Comparison of ENCODE assay signal across 8 cellular contexts in the genomic region with DNA sequence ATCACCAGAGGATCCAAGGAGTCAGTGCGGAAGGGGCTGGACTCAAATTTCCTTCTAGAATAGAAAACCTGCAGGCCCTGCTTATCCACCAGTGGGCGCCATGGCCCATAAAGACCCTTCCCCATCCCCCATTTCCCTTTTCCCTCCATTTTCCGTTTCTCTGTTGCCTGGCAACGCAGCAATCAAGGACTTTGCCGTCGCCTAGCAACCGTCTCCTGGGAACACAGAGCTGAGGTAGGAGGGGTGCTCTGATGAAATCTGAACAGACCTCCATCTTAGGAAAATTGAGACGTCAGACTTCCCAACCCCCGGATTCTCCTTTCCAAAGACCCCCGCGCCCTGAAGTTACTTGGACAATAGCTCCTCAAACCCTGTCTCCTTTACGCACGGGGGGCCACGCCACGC. TPM values are rescaled to one million over a fixed set of nuclear protein-coding genes. Genes with fewer than 3 reads are reported as not detected.
DNase-seq lines count a peak whose midpoint lies in the region; ATAC-seq and TF ChIP-seq lines count a peak whose summit lies in the region.

No MANE protein-coding gene starts in this region.

- H3K27ac Mint-ChIP-seq in activated naive CD8-positive, alpha-beta T cell treated with anti-CD3 and anti-CD28 coated beads, Interleukin-2, amount 50 U/mL, for 24 hours, result peak overlapping the region; percentile 85

- peaks cover 16% of the 10 kb centered on the region for H3K4me1 ChIP-seq in ovary (ENCODE audit: insufficient read depth)

- H3K36me3 Mint-ChIP-seq in activated naive CD8-positive, alpha-beta T cell treated with anti-CD3 and anti-CD28 coated beads, Interleukin-2, amount 50 U/mL, for 24 hours (ENCODE audit: low read depth), result no peaks in the 10 kb centered on the region

- TF ChIP-seq POLR2A in ovary (IDR thresholded peaks at IDR 0.05), result peak; percentile 28

- intact Hi-C loops in left cardiac atrium (cut with DNase I) (no loop called here), ovary (cut with DNase I) (no loop called here)

- H3K27me3 ChIP-seq in ovary, result no peaks in the 10 kb centered on the region

- WGBS in ovary, 3 donors, result 4 to 5% (median 4%) methylated on average over 15 of the region's 15 CpGs

- peak overlapping the region in 1 of 2 donors; percentile 54 for H3K27ac ChIP-seq in ovary

- TF ChIP-seq EP300 in ovary (IDR thresholded peaks at IDR 0.05), result no peak

- peak; percentile 80 for DNase-seq in Daoy (ENCODE audit: low read depth)
- DNase-seq in HUDEP-2 (lab: John Stamatoyannopoulos, UW; ENCODE audit: unreplicated experiment in 76 of 76), result peak in 39 of 76 experiments; percentile 17 to 77 (median 61)
- DNase-seq in NCI-H82 treated with DMSO at 0.1 percent for 48 hours (lab: John Stamatoyannopoulos, UW; ENCODE audit: unreplicated experiment), result peak; percentile 93
- no peak for DNase-seq in activated naive CD8-positive, alpha-beta T cell treated with anti-CD3 and anti-CD28 coated beads, Interleukin-2, amount 50 U/mL, for 24 hours
- DNase-seq in left cardiac atrium, result peak; percentile 81
- peak in 3 of 5 donors; percentile 75 to 93 (median 85) for DNase-seq in ovary
- no peak for DNase-seq in HK-2 (ENCODE audit: unreplicated experiment)

- no peaks in the 10 kb centered on the region for H3K9me3 ChIP-seq in ovary

- H3K4me3 ChIP-seq in ovary, result peak overlapping the region; percentile 56

- H3K4me3 Mint-ChIP-seq in activated naive CD8-positive, alpha-beta T cell treated with anti-CD3 and anti-CD28 coated beads, Interleukin-2, amount 50 U/mL, for 24 hours, result peak overlapping the region; percentile 84

- peak in 1 of 3 donors; percentile 43 for TF ChIP-seq CTCF in ovary (IDR thresholded peaks at IDR 0.05)

- H3K36me3 ChIP-seq in ovary, result no peaks in the 10 kb centered on the region

- H3K27me3 Mint-ChIP-seq in activated naive CD8-positive, alpha-beta T cell treated with anti-CD3 and anti-CD28 coated beads, Interleukin-2, amount 50 U/mL, for 24 hours, result peaks cover 2% of the 10 kb centered on the region

- H3K4me1 Mint-ChIP-seq in activated naive CD8-positive, alpha-beta T cell treated with anti-CD3 and anti-CD28 coated beads, Interleukin-2, amount 50 U/mL, for 24 hours, result peaks cover 54% of the 10 kb centered on the region

- H3K9me3 Mint-ChIP-seq in activated naive CD8-positive, alpha-beta T cell treated with anti-CD3 and anti-CD28 coated beads, Interleukin-2, amount 50 U/mL, for 24 hours, result no peaks in the 10 kb centered on the region

- no peak for ATAC-seq in activated naive CD8-positive, alpha-beta T cell treated with anti-CD3 and anti-CD28 coated beads, Interleukin-2, amount 50 U/mL, for 24 hours
- ATAC-seq in left cardiac atrium (no peak), GM21737 (IDR thresholded peaks at IDR 0.05; ENCODE audit: unreplicated experiment) (no peak)

RNA-seq across cellular contexts. Expression of a gene that starts 5.7 kb away (rescaled TPM):
- total RNA-seq in Daoy (2014; rRNA removed; shearing (Covaris generic)), result 3.1 and 4.4 TPM in 2 replicates
- total RNA-seq in left cardiac atrium, result 10 to 100 TPM; 21.3 to 22.9 TPM
- total RNA-seq in ovary, result 10 to 100 TPM; 11.0 to 67.7 (median 34.5) TPM
- 10 to 100 TPM; 25.1 to 27.8 TPM for polyA plus RNA-seq in ovary

RNA-seq across cellular contexts. Expression of a gene that starts 5.8 kb away (rescaled TPM):
- total RNA-seq in Daoy (2014; rRNA removed; shearing (Covaris generic)), result 306 and 420 TPM in 2 replicates
- total RNA-seq in left cardiac atrium (1,000 to 10,000 TPM in 1 of 2 donors, 100 to 1,000 TPM in 1; 891 to 1,101 TPM), ovary (100 to 1,000 TPM; 303 to 638 (median 374) TPM)
- 100 to 1,000 TPM; 277 to 381 TPM for polyA plus RNA-seq in ovary

RNA-seq across cellular contexts. Expression of a gene that starts 20.4 kb away (rescaled TPM):
- total RNA-seq in Daoy (2014; rRNA removed; shearing (Covaris generic)), result 22.2 and 42.7 TPM in 2 replicates
- total RNA-seq in left cardiac atrium (10 to 100 TPM; 22.5 to 23.8 TPM), ovary (10 to 100 TPM; 36.9 to 80.6 (median 61.3) TPM)
- polyA plus RNA-seq in ovary, result 10 to 100 TPM in 1 of 2 donors, 1 to 10 TPM in 1; 8.2 to 49.0 TPM

RNA-seq across cellular contexts. Expression of a gene that starts 25.4 kb away (rescaled TPM):
- total RNA-seq in Daoy (2014; rRNA removed; shearing (Covaris generic)), result 44.5 and 54.8 TPM in 2 replicates
- total RNA-seq in left cardiac atrium (10 to 100 TPM; 18.5 to 27.5 TPM), ovary (10 to 100 TPM; 19.4 to 57.7 (median 41.0) TPM)
- polyA plus RNA-seq in ovary, result 10 to 100 TPM; 23.3 to 42.5 TPM

RNA-seq across cellular contexts. Expression of a gene that starts 28.4 kb away (rescaled TPM):
- 108 and 113 TPM in 2 replicates for total RNA-seq in Daoy (2014; rRNA removed; shearing (Covaris generic))
- total RNA-seq in left cardiac atrium, result 100 to 1,000 TPM; 459 to 475 TPM
- total RNA-seq in ovary, result 1,000 to 10,000 TPM in 1 of 7 donors, 100 to 1,000 TPM in 6; 526 to 1,303 (median 619) TPM
- 1,000 to 10,000 TPM in 1 of 2 donors, 100 to 1,000 TPM in 1; 763 to 1,518 TPM for polyA plus RNA-seq in ovary

Comparison
In these comparisons a context has a peak if more than half of its experiments do, and no peak if none do; other contexts are left out.
1. DNase-seq: peak in Daoy (single experiment), HUDEP-2 (39 of 76), NCI-H82 treated with DMSO at 0.1 percent for 48 hours (single experiment), left cardiac atrium (single experiment) and ovary (3 of 5); none in activated naive CD8-positive, alpha-beta T cell treated with anti-CD3 and anti-CD28 coated beads, Interleukin-2, amount 50 U/mL, for 24 hours (single experiment) and HK-2 (single experiment).